Comparison of ENCODE assay signal across 8 cellular contexts in the genomic region with DNA sequence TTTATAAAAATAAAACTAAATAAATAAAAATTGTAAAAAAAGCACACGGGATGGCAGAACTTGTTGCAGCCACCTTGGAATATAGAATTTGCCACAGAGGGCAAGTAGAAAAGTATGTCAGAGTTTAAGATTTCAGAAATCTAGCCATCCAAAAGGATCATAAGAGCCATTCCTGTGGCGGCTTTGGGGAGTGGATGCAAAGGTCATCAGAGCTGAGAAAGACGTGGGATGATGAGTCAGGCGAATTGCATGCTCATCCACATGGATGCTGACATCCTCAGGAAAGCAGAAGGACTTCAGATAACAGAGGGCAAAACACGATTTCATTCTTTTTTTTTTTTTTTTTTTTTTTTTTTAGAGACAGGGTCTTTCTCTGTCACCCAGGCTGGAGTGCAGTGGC. TPM values are rescaled to one million over a fixed set of nuclear protein-coding genes. Genes with fewer than 3 reads are reported as not detected.
DNase-seq lines count a peak whose midpoint lies in the region; ATAC-seq, FAIRE-seq and TF ChIP-seq lines count a peak whose summit lies in the region.
"Not testable (repeated sequence)": the region's sequence is repeated elsewhere in the genome, so short reads cannot be mapped to it uniquely, and the experiment has no call there.

No MANE protein-coding gene starts in this region.

- H3K4me1 ChIP-seq in A549 (peaks cover 12% of the 10 kb centered on the region), adipocyte (ENCODE audit: control insufficient read depth, insufficient read depth, low read length) (peaks cover 13% of the 10 kb centered on the region)

- H3K9me3 Mint-ChIP-seq in HFFc6 = not testable (repeated sequence)

- peak overlapping the region; percentile 43 to 70; a peak in 5 of 6 replicates for H3K27ac ChIP-seq in A549

- not testable (repeated sequence) for H3K36me3 ChIP-seq in adipocyte (ENCODE audit: control insufficient read depth, insufficient read depth, low read length, severe bottlenecking)

- FAIRE-seq in A549 (lab: Jason Lieb, UNC) = not testable (repeated sequence)
- FAIRE-seq in RCC 7860 (lab: Jason Lieb, UNC) = peak; percentile 88

- peak overlapping the region; percentile 58 for H3K9ac ChIP-seq in adipocyte (ENCODE audit: low read length)

- peak overlapping the region; percentile 71 for H3K27ac Mint-ChIP-seq in HFFc6

- peaks cover 28% of the 10 kb centered on the region for H3K4me1 Mint-ChIP-seq in HFFc6 (ENCODE audit: low read depth)

- not testable (repeated sequence) for TF ChIP-seq EP300 in A549 (IDR thresholded peaks at IDR 0.05)

- not testable (repeated sequence) for H3K4me3 Mint-ChIP-seq in HFFc6

- ATAC-seq in A549 = peak; percentile 53 to 57; a peak in 4 of 6 replicates

- peak overlapping the region; percentile 65 for H3K4me2 ChIP-seq in A549

- peak in 1 of 2 experiments; percentile 57 for DNase-seq in A549 (ENCODE audit: low read depth in 1 of 2, low spot score in 1 of 2)
- DNase-seq in Caki2 (ENCODE audit: low read depth) = peak; percentile 59
- peak; percentile 60 for DNase-seq in HFFc6
- peak; percentile 66 for DNase-seq in RCC 7860 (ENCODE audit: low spot score)
- peak; percentile 33 for DNase-seq in adipocyte (ENCODE audit: low read depth)
- DNase-seq in dermis blood vessel endothelial cell = peak; percentile 60
- peak; percentile 40 to 67 for DNase-seq in foreskin fibroblast
- DNase-seq in non-pigmented ciliary epithelial cell (ENCODE audit: low read depth) = peak; percentile 20

- H3K9me3 ChIP-seq in A549; adipocyte (ENCODE audit: control insufficient read depth, low read length): not testable (repeated sequence)

- not testable (repeated sequence) for H3K36me3 Mint-ChIP-seq in HFFc6 (ENCODE audit: low read depth)

- POLR2A ChIA-PET in A549 (lab: Yijun Ruan, JAX) = not testable (repeated sequence)

- not testable (repeated sequence) for TF ChIP-seq RAD21 in A549 (conservative IDR thresholded peaks at IDR 0.05 in 1 of 2, IDR thresholded peaks at IDR 0.05 in 1 of 2)

- in situ Hi-C loops in Caki2 (cut with HindIII; ENCODE audit: low pct_unique_long_range_greater_than_20kb, low sequenced_read_pairs) = not testable (repeated sequence)

- not testable (repeated sequence) for TF ChIP-seq POLR2A in A549 (IDR thresholded peaks at IDR 0.05; ENCODE audit: low read length)

- CTCF ChIA-PET in A549 (lab: Yijun Ruan, JAX) = not testable (repeated sequence)

- not testable (repeated sequence) for H3K27me3 ChIP-seq in adipocyte (replicated peaks; ENCODE audit: control insufficient read depth, insufficient read depth, low read length)

- H3K4me3 ChIP-seq in A549; adipocyte (ENCODE audit: low read length); foreskin fibroblast (ENCODE audit: low read depth in 1 of 2, low read length in 2 of 2): not testable (repeated sequence)

- H3K27me3 Mint-ChIP-seq in HFFc6 (ENCODE audit: insufficient read depth) = not testable (repeated sequence)

- WGBS in A549 (ENCODE audit: missing lambda C conversion rate) = 16% methylated on average over 5 of the region's 5 CpGs

- not testable (repeated sequence) for TF ChIP-seq CTCF in A549 (IDR thresholded peaks at IDR 0.05); HFFc6 (IDR thresholded peaks at IDR 0.05); foreskin fibroblast (IDR thresholded peaks at IDR 0.05; ENCODE audit: low read depth, low read length)

TF ChIP-seq in A549, 52 proteins besides CTCF, POLR2A, EP300 and RAD21:
- peak; percentile 69 for TF ChIP-seq MAFK (IDR thresholded peaks at IDR 0.05; ENCODE audit: partially characterized antibody)
- TF ChIP-seq FOSL2 (IDR thresholded peaks at IDR 0.05) = not testable (repeated sequence)
- peak; percentile 60 for TF ChIP-seq FOSL2 (CRISPR knock-in tag; IDR thresholded peaks at IDR 0.05)

RNA-seq across cellular contexts. Expression of gene VKORC1L1, which starts 3.6 kb away (rescaled TPM):
- polyA plus RNA-seq in A549 (2011; rRNA removed) (32.7 and 36.7 TPM in 2 replicates), A549 (2017; fragmentation: RNase III; extraction: RNeasy Plus Mini Kit Qiagen cat#74134 plus additional on column Dnase treatment) (28.3 to 29.2 TPM (median 29.0 TPM) in 3 replicates)
- 19.8 and 25.4 TPM in 2 replicates for polyA plus RNA-seq in A549 (2012; cell fraction: cytosol; rRNA removed)
- polyA plus RNA-seq in A549 (2012; cell fraction: nucleus; rRNA removed) = 7.0 and 10.2 TPM in 2 replicates
- 26.4 and 29.7 TPM in 2 replicates for polyA minus RNA-seq in A549 (2011; rRNA and poly(A)+ RNA removed)
- 5.2 and 6.9 TPM in 2 replicates for total RNA-seq in Caki2 (2014; rRNA removed; shearing (Covaris generic); ENCODE audit: low replicate concordance)
- 10 to 100 TPM; 33.9 to 46.0 (median 43.1) TPM for total RNA-seq in HFFc6 (2021; fragmentation: NEBNext Ultra II Directional; extraction: Animal tissue kit (Norgen Biotek cat#: 25700))
- total RNA-seq in dermis blood vessel endothelial cell = 24.3 and 38.5 TPM in 2 replicates
